ENCODE assay signal across 8 cellular contexts in the genomic region with DNA sequence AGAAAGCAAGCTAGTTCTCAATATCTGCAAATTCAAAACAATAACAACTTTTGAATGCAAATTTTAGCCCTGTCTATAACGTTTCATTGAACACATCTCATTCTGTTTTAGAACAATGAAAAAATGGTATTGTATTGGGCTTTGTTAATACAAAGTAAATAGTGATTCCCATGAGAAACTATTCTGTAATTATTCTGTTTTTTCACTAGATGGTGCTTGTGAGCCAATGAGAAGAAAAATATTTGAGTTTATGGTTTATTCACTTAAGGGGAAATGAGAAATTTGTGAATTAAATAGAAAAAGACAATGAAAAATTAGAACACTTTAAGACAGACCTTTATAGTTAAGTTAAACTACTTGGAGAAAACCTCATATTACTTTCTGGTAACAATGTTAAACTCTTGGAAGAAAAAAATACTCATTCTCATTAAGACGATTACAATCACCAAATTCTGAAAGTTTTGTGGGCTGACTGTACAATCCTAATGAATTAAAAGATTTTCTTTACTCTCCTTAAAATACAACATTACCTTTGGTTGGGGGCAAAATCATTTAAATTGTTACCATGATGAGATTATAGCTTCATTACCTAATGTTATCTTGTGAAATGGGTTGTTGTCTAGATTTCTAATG.
DNase-seq lines count a peak whose midpoint lies in the region; ATAC-seq and TF ChIP-seq lines count a peak whose summit lies in the region.

No MANE protein-coding gene starts in this region.

- CTCF ChIA-PET in HCT116 (lab: Charles Lee) = interaction anchor here (0.9 to 1.8 kb wide), 3 partner anchors 99 to 1044 kb away, joined by 3 to 27 read pairs (median 5); no protein-coding TSS in a partner anchor
- CTCF ChIA-PET in Panc1 (lab: Charles Lee) = interaction anchor here (0.6 kb wide), 2 partner anchors 30 to 196 kb away, joined by 3 read pairs; no protein-coding TSS in a partner anchor

- intact Hi-C loops in HCT116 (cut with micrococcal nuclease) = loop anchor here (1.0 kb wide), 2 partner anchors 602 to 1044 kb away; no protein-coding TSS in a partner anchor
- intact Hi-C loops in Panc1 (cut with micrococcal nuclease; ENCODE audit: unreplicated experiment) = loop anchor here (2.0 to 10.0 kb wide), 2 partner anchors 605 to 1045 kb away; no protein-coding TSS in a partner anchor

- peak overlapping the region; percentile 41 for H2AFZ ChIP-seq in HCT116 (ENCODE audit: low read depth, low read length, poor library complexity, severe bottlenecking)

- RAD21 ChIA-PET in HCT116 (lab: Charles Lee; ENCODE audit: low non-redundant PET in 1 of 2, low total read pairs in 2 of 2, uncharacterized antibody in 2 of 2, unreplicated experiment in 2 of 2) = interaction anchor here in 1 of 2 experiments (1.2 kb wide), 1 partner anchor 602 kb away, joined by 4 read pairs; no protein-coding TSS in a partner anchor

- no peaks in the 10 kb centered on the region for H4K20me1 ChIP-seq in HCT116 (ENCODE audit: insufficient read depth)

- no peak for TF ChIP-seq POLR2A in HCT116 (IDR thresholded peaks at IDR 0.05; ENCODE audit: borderline replicate concordance, extremely low read depth, insufficient read depth, insufficient read length)

- peak; percentile 17 to 60 for DNase-seq in AML-193 (lab: John Stamatoyannopoulos, UW)
- peak; percentile 7 for DNase-seq in HCT116 (ENCODE audit: low read depth, low spot score)
- DNase-seq in Panc1 (ENCODE audit: low read depth, low spot score) = no peak
- DNase-seq in fibroblast of mammary gland (ENCODE audit: low read depth) = peak; percentile 65
- peak; percentile 47 for DNase-seq in stromal cell of bone marrow (ENCODE audit: low read depth)
- no peak for DNase-seq in stimulated activated CD4-positive, alpha-beta T cell treated with anti-CD3 and anti-CD28 coated beads, Interleukin-12 subunit alpha, Interleukin-12 subunit beta, amount 100 ng/mL, for 4 hours
- no peak for DNase-seq in mucosa of gallbladder (ENCODE audit: low spot score)
- DNase-seq in GDM1 (lab: John Stamatoyannopoulos, UW) = no peak

- TF ChIP-seq CTCF in HCT116 (IDR thresholded peaks at IDR 0.05 in 2 of 3, conservative IDR thresholded peaks at IDR 0.05 in 1 of 3; ENCODE audit: borderline replicate concordance in 1 of 3, insufficient read depth in 1 of 3, low read depth in 2 of 3, low read length in 2 of 3) (peak in 2 of 3 experiments; percentile 29 to 66; a peak in 3 of 6 replicates), Panc1 (IDR thresholded peaks at IDR 0.05) (peak; percentile 59; the same call in 1 of the 2 replicates), fibroblast of mammary gland (conservative IDR thresholded peaks at IDR 0.05; ENCODE audit: control insufficient read depth, insufficient read depth, low read depth, low read length) (peak; percentile 53)

- H3K9me3 ChIP-seq in HCT116 (ENCODE audit: control insufficient read depth in 1 of 2, insufficient read depth in 1 of 2, low read depth in 1 of 2, low read length in 2 of 2) (no peaks in the 10 kb centered on the region), Panc1 (ENCODE audit: control insufficient read depth, insufficient read depth, low read depth, low read length) (no peaks in the 10 kb centered on the region)

- ATAC-seq in HCT116 (0 out of 2 replicates have a peak, but pooled peaks have one; percentile 40), Panc1 (no peak)

- H3K27me3 ChIP-seq in HCT116 (ENCODE audit: insufficient read depth, low read length) (no peaks in the 10 kb centered on the region; the same call in 1 of the 2 replicates), Panc1 (ENCODE audit: control insufficient read depth, insufficient read depth, low read length) (no peaks in the 10 kb centered on the region)

- no peaks in the 10 kb centered on the region for H3K9me2 ChIP-seq in HCT116 (ENCODE audit: insufficient read depth)

- peak; percentile 62 for TF ChIP-seq RAD21 in HCT116 (IDR thresholded peaks at IDR 0.05; ENCODE audit: low read depth)

- H3K4me1 ChIP-seq in HCT116 (ENCODE audit: control insufficient read depth in 1 of 2, insufficient read depth in 2 of 2, low read length in 2 of 2) = no peaks in the 10 kb centered on the region
- H3K4me1 ChIP-seq in Panc1 (ENCODE audit: control insufficient read depth, insufficient read depth, low read length) = no peaks in the 10 kb centered on the region

- H3K4me3 ChIP-seq in HCT116 (replicated peaks in 1 of 2; ENCODE audit: low read depth in 1 of 2, low read length in 2 of 2) (no peak overlapping the region), Panc1 (ENCODE audit: low read depth in 2 of 2, low read length in 2 of 2) (no peak overlapping the region), fibroblast of mammary gland (ENCODE audit: control insufficient read depth, low read depth, low read length) (no peak overlapping the region)

- H3K4me2 ChIP-seq in HCT116 (ENCODE audit: low read length) = no peak overlapping the region

- no peaks in the 10 kb centered on the region for H3K79me2 ChIP-seq in HCT116 (ENCODE audit: insufficient read depth, low read length)

- H3K36me3 ChIP-seq in HCT116 (ENCODE audit: control insufficient read depth in 1 of 2, insufficient read depth in 2 of 2, low read length in 2 of 2) = no peaks in the 10 kb centered on the region
- no peaks in the 10 kb centered on the region for H3K36me3 ChIP-seq in Panc1 (ENCODE audit: control insufficient read depth, insufficient read depth, low read length)

- POLR2A ChIA-PET in HCT116 (lab: Charles Lee) = no interaction called here
- POLR2A ChIA-PET in Panc1 (lab: Charles Lee) = no interaction called here

- H3K9ac ChIP-seq in HCT116 (ENCODE audit: low read length) = no peak overlapping the region

- no TSS peak for BruUV-seq in HCT116 (replicated peaks; lab: Mats Ljungman, UMichigan)
- BruUV-seq in Panc1 (replicated peaks; lab: Mats Ljungman, UMichigan) = no TSS peak

- in situ Hi-C loops in Panc1 (cut with HindIII; ENCODE audit: low pct_unique_long_range_greater_than_20kb, low sequenced_read_pairs) = no loop called here

- H3K27ac ChIP-seq in HCT116 (ENCODE audit: low read depth, low read length) = no peak overlapping the region
- no peak overlapping the region for H3K27ac ChIP-seq in Panc1 (ENCODE audit: low read length)

TF ChIP-seq in HCT116, 20 proteins besides CTCF, POLR2A, EP300 and RAD21:
- no peak for TF ChIP-seq FOSL1 (IDR thresholded peaks at IDR 0.05; ENCODE audit: low read depth)
- no peak for TF ChIP-seq SIN3A (IDR thresholded peaks at IDR 0.05; ENCODE audit: low read depth)
- no peak for TF ChIP-seq EGR1 (IDR thresholded peaks at IDR 0.05; ENCODE audit: low read depth)
- TF ChIP-seq, protein P1, sequence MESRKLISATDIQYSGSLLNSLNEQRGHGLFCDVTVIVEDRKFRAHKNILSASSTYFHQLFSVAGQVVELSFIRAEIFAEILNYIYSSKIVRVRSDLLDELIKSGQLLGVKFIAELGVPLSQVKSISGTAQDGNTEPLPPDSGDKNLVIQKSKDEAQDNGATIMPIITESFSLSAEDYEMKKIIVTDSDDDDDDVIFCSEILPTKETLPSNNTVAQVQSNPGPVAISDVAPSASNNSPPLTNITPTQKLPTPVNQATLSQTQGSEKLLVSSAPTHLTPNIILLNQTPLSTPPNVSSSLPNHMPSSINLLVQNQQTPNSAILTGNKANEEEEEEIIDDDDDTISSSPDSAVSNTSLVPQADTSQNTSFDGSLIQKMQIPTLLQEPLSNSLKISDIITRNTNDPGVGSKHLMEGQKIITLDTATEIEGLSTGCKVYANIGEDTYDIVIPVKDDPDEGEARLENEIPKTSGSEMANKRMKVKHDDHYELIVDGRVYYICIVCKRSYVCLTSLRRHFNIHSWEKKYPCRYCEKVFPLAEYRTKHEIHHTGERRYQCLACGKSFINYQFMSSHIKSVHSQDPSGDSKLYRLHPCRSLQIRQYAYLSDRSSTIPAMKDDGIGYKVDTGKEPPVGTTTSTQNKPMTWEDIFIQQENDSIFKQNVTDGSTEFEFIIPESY (IDR thresholded peaks at IDR 0.05; ENCODE audit: extremely low read depth, insufficient replicate concordance, low read length) = no peak
- no peak for TF ChIP-seq CEBPB (IDR thresholded peaks at IDR 0.05; ENCODE audit: low read depth)
- no peak for TF ChIP-seq CBX3 (IDR thresholded peaks at IDR 0.05; ENCODE audit: low read depth)
- TF ChIP-seq, protein P2, sequence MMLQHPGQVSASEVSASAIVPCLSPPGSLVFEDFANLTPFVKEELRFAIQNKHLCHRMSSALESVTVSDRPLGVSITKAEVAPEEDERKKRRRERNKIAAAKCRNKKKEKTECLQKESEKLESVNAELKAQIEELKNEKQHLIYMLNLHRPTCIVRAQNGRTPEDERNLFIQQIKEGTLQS (IDR thresholded peaks at IDR 0.05) = no peak
- TF ChIP-seq JUND (IDR thresholded peaks at IDR 0.05) = no peak
- TF ChIP-seq ZNF274 (IDR thresholded peaks at IDR 0.05; ENCODE audit: low read depth, low read length) = no peak
- TF ChIP-seq ELF1 (IDR thresholded peaks at IDR 0.05; ENCODE audit: borderline replicate concordance, low read depth) = no peak

Comparison
In these comparisons a context has a peak if more than half of its experiments do, and no peak if none do; other contexts are left out.
1. DNase-seq: peak in AML-193 (2 of 2), HCT116 (single experiment), fibroblast of mammary gland (single experiment) and stromal cell of bone marrow (single experiment); none in Panc1 (single experiment), stimulated activated CD4-positive, alpha-beta T cell treated with anti-CD3 and anti-CD28 coated beads, Interleukin-12 subunit alpha, Interleukin-12 subunit beta, amount 100 ng/mL, for 4 hours (single experiment), mucosa of gallbladder (single experiment) and GDM1 (single experiment).
2. Peak in every context shown above with its lines, with median percentiles within 50 percentile points of each other: CTCF ChIP-seq.